In genomic region chr10:73997479-73997805, GRCh38 we compare ENCODE assay signal across 8 cellular contexts. TPM values are rescaled to one million over a fixed set of nuclear protein-coding genes. Genes with fewer than 3 reads are reported as not detected.
DNase-seq lines count a peak whose midpoint lies in the region; ATAC-seq and TF ChIP-seq lines count a peak whose summit lies in the region.

No MANE protein-coding gene starts in this region.

- peak; percentile 67 for ATAC-seq in GM19035 (IDR thresholded peaks at IDR 0.05; ENCODE audit: unreplicated experiment)
- peak; percentile 70 for ATAC-seq in HG03135 (IDR thresholded peaks at IDR 0.05; ENCODE audit: unreplicated experiment)

- CTCF ChIA-PET in BJ (lab: Yijun Ruan, JAX) = interaction anchor here (0.9 to 1.5 kb wide), 4 partner anchors 29 to 57 kb away, joined by 3 read pairs; no protein-coding TSS in a partner anchor

- H3K27me3 ChIP-seq in BJ (ENCODE audit: control insufficient read depth, insufficient read depth, low read length) = no peaks in the 10 kb centered on the region
- H3K27me3 ChIP-seq in Peyer's patch = no peaks in the 10 kb centered on the region
- H3K27me3 ChIP-seq in colonic mucosa = no peaks in the 10 kb centered on the region
- no peaks in the 10 kb centered on the region for H3K27me3 ChIP-seq in mononuclear cell (ENCODE audit: insufficient read depth, low read length)

- peak overlapping the region; percentile 55 for H3K4me3 ChIP-seq in BJ (ENCODE audit: low read depth, low read length)
- H3K4me3 ChIP-seq in Peyer's patch = peak overlapping the region; percentile 56 to 99 (median 82)
- H3K4me3 ChIP-seq in colonic mucosa = peak overlapping the region; percentile 84
- H3K4me3 ChIP-seq in mononuclear cell (ENCODE audit: low read length) = peak overlapping the region; percentile 93

- H3K36me3 ChIP-seq in BJ (ENCODE audit: control insufficient read depth, insufficient read depth, low read length) (no peaks in the 10 kb centered on the region; the same call in 1 of the 2 replicates), Peyer's patch (no peaks in the 10 kb centered on the region), colonic mucosa (no peaks in the 10 kb centered on the region)

- TF ChIP-seq CTCF in BJ (IDR thresholded peaks at IDR 0.05; ENCODE audit: insufficient read depth, low read depth, low read length) = no peak
- no peak for TF ChIP-seq CTCF in Peyer's patch (IDR thresholded peaks at IDR 0.05)
- TF ChIP-seq CTCF in colonic mucosa (IDR thresholded peaks at IDR 0.05) = no peak

- H3K27ac ChIP-seq in Peyer's patch = peak overlapping the region; percentile 79 to 99 (median 90)
- peak overlapping the region; percentile 97 for H3K27ac ChIP-seq in colonic mucosa

- H3K4me1 ChIP-seq in Peyer's patch (peaks cover 0 to 23% (median 0%) of the 10 kb centered on the region in 4 donors), colonic mucosa (peaks cover 3% of the 10 kb centered on the region), mononuclear cell (ENCODE audit: insufficient read depth, low read length) (peaks cover 59% of the 10 kb centered on the region)

- DNase-seq in BJ (ENCODE audit: low read depth) = no peak
- peak in 2 of 3 donors; percentile 80 to 90 for DNase-seq in Peyer's patch
- no peak for DNase-seq in colonic mucosa
- DNase-seq in NCI-H1048 (lab: John Stamatoyannopoulos, UW) = no peak
- no peak for DNase-seq in NCI-H1092 (lab: John Stamatoyannopoulos, UW)

- POLR2A ChIA-PET in BJ (lab: Charles Lee) = interaction anchor here (1.5 kb wide), 2 partner anchors 11 to 110 kb away, joined by 3 to 5 read pairs; no protein-coding TSS in a partner anchor

- H3K9me3 ChIP-seq in Peyer's patch = no peaks in the 10 kb centered on the region
- H3K9me3 ChIP-seq in colonic mucosa = no peaks in the 10 kb centered on the region
- no peaks in the 10 kb centered on the region for H3K9me3 ChIP-seq in mononuclear cell (ENCODE audit: low read depth, low read length)

- intact Hi-C loops in colonic mucosa (cut with DNase I) = no loop called here

- TF ChIP-seq POLR2A in Peyer's patch (IDR thresholded peaks at IDR 0.05) = no peak

- H3K9ac ChIP-seq in colonic mucosa (ENCODE audit: low read depth in 2 of 2, low read length in 2 of 2) = peak overlapping the region in 1 of 2 donors; percentile 98

RNA-seq across cellular contexts. Expression of gene VCL, which starts 0.5 kb away (rescaled TPM):
- polyA plus RNA-seq in BJ (2011; rRNA removed) = 235 and 255 TPM in 2 replicates
- polyA minus RNA-seq in BJ (2011; rRNA and poly(A)+ RNA removed) = 183 and 193 TPM in 2 replicates
- total RNA-seq in Peyer's patch = 100 to 1,000 TPM in 1 of 4 donors, 10 to 100 TPM in 3; 36.3 to 103 (median 61.4) TPM
- total RNA-seq in colonic mucosa = 100 to 1,000 TPM in 1 of 2 donors, 10 to 100 TPM in 1; 99.9 to 179 TPM
- 70.1 TPM for total RNA-seq in mononuclear cell

Comparison
In these comparisons a context has a peak if more than half of its experiments do, and no peak if none do; other contexts are left out.
1. DNase-seq: peak in Peyer's patch (2 of 3); none in BJ (single experiment), colonic mucosa (single experiment), NCI-H1048 (single experiment) and NCI-H1092 (single experiment).
2. Peak in every context shown above with its lines, with median percentiles within 50 percentile points of each other: H3K4me3 ChIP-seq.